ENCODE assay signal across 1 cellular context in genomic region chr2:15766303-15766861, GRCh38.
TF ChIP-seq lines count a peak whose summit lies in the region.

No MANE protein-coding gene starts in this region.

TF ChIP-seq in HepG2, 621 proteins besides CTCF, POLR2A, EP300 and RAD21 (continued from another document and continues in another):
- no peak for TF ChIP-seq ZBTB37 (CRISPR knock-in tag; IDR thresholded peaks at IDR 0.05)
- TF ChIP-seq, protein P1, sequence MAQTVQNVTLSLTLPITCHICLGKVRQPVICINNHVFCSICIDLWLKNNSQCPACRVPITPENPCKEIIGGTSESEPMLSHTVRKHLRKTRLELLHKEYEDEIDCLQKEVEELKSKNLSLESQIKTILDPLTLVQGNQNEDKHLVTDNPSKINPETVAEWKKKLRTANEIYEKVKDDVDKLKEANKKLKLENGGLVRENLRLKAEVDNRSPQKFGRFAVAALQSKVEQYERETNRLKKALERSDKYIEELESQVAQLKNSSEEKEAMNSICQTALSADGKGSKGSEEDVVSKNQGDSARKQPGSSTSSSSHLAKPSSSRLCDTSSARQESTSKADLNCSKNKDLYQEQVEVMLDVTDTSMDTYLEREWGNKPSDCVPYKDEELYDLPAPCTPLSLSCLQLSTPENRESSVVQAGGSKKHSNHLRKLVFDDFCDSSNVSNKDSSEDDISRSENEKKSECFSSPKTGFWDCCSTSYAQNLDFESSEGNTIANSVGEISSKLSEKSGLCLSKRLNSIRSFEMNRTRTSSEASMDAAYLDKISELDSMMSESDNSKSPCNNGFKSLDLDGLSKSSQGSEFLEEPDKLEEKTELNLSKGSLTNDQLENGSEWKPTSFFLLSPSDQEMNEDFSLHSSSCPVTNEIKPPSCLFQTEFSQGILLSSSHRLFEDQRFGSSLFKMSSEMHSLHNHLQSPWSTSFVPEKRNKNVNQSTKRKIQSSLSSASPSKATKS (CRISPR knock-in tag; IDR thresholded peaks at IDR 0.05) = no peak
- TF ChIP-seq ATF1 (CRISPR knock-in tag; IDR thresholded peaks at IDR 0.05) = no peak
- TF ChIP-seq ZNF550 (CRISPR knock-in tag; IDR thresholded peaks at IDR 0.05; ENCODE audit: borderline replicate concordance) = no peak
- peak; percentile 51; the same call in 1 of the 2 replicates for TF ChIP-seq THAP9 (CRISPR knock-in tag; IDR thresholded peaks at IDR 0.05; ENCODE audit: borderline replicate concordance)
- peak; percentile 97 for TF ChIP-seq BCL6 (CRISPR knock-in tag; IDR thresholded peaks at IDR 0.05)
- TF ChIP-seq HNRNPL (IDR thresholded peaks at IDR 0.05; ENCODE audit: low read depth, low read length) = peak; percentile 78; the same call in 1 of the 2 replicates
- TF ChIP-seq SUZ12 (IDR thresholded peaks at IDR 0.05; ENCODE audit: low read depth, low read length) = no peak
- TF ChIP-seq DR1 (CRISPR knock-in tag; IDR thresholded peaks at IDR 0.05) = no peak; the same call in 1 of the 2 replicates
- no peak for TF ChIP-seq TGIF2 (CRISPR knock-in tag; IDR thresholded peaks at IDR 0.05)
- peak; percentile 34 for TF ChIP-seq YY1 (IDR thresholded peaks at IDR 0.05; ENCODE audit: insufficient read depth, insufficient replicate concordance, low read depth, low read length)
- TF ChIP-seq MED1 (CRISPR knock-in tag; IDR thresholded peaks at IDR 0.05) = peak; percentile 82
- 0 out of 2 replicates have a peak, but pooled peaks have one; percentile 54 for TF ChIP-seq KAT8 (CRISPR knock-in tag; IDR thresholded peaks at IDR 0.05)
- TF ChIP-seq ZNF563 (CRISPR knock-in tag; IDR thresholded peaks at IDR 0.05) = no peak
- no peak for TF ChIP-seq ZNF431 (CRISPR knock-in tag; IDR thresholded peaks at IDR 0.05; ENCODE audit: borderline replicate concordance, low read depth)
- no peak; the same call in 1 of the 2 replicates for TF ChIP-seq HIC2 (CRISPR knock-in tag; IDR thresholded peaks at IDR 0.05; ENCODE audit: low read depth)
- TF ChIP-seq GTF2F1 (IDR thresholded peaks at IDR 0.05; ENCODE audit: low read length) = no peak
- TF ChIP-seq GFI1 (CRISPR knock-in tag; IDR thresholded peaks at IDR 0.05; ENCODE audit: borderline replicate concordance) = peak; percentile 100
- no peak for TF ChIP-seq ZFP36L2 (CRISPR knock-in tag; IDR thresholded peaks at IDR 0.05)
- TF ChIP-seq YEATS4 (CRISPR knock-in tag; IDR thresholded peaks at IDR 0.05; ENCODE audit: borderline replicate concordance) = no peak
- TF ChIP-seq, protein P2, sequence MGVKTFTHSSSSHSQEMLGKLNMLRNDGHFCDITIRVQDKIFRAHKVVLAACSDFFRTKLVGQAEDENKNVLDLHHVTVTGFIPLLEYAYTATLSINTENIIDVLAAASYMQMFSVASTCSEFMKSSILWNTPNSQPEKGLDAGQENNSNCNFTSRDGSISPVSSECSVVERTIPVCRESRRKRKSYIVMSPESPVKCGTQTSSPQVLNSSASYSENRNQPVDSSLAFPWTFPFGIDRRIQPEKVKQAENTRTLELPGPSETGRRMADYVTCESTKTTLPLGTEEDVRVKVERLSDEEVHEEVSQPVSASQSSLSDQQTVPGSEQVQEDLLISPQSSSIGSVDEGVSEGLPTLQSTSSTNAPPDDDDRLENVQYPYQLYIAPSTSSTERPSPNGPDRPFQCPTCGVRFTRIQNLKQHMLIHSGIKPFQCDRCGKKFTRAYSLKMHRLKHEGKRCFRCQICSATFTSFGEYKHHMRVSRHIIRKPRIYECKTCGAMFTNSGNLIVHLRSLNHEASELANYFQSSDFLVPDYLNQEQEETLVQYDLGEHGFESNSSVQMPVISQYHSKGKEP (CRISPR knock-in tag; IDR thresholded peaks at IDR 0.05) = no peak
- TF ChIP-seq TFDP1 (CRISPR knock-in tag; IDR thresholded peaks at IDR 0.05; ENCODE audit: borderline replicate concordance) = peak; percentile 26; the same call in 1 of the 2 replicates
- peak; percentile 100 for TF ChIP-seq NR2F6 (IDR thresholded peaks at IDR 0.05)
- TF ChIP-seq NR2F6 (CRISPR knock-in tag; IDR thresholded peaks at IDR 0.05) = peak; percentile 100
- TF ChIP-seq MTF1 (CRISPR knock-in tag; IDR thresholded peaks at IDR 0.05) = no peak
- TF ChIP-seq ZNF83 (CRISPR knock-in tag; IDR thresholded peaks at IDR 0.05; ENCODE audit: borderline replicate concordance) = peak; percentile 27; the same call in 1 of the 2 replicates
- TF ChIP-seq SMARCE1 (IDR thresholded peaks at IDR 0.05; ENCODE audit: borderline replicate concordance) = no peak
- TF ChIP-seq, protein P3, sequence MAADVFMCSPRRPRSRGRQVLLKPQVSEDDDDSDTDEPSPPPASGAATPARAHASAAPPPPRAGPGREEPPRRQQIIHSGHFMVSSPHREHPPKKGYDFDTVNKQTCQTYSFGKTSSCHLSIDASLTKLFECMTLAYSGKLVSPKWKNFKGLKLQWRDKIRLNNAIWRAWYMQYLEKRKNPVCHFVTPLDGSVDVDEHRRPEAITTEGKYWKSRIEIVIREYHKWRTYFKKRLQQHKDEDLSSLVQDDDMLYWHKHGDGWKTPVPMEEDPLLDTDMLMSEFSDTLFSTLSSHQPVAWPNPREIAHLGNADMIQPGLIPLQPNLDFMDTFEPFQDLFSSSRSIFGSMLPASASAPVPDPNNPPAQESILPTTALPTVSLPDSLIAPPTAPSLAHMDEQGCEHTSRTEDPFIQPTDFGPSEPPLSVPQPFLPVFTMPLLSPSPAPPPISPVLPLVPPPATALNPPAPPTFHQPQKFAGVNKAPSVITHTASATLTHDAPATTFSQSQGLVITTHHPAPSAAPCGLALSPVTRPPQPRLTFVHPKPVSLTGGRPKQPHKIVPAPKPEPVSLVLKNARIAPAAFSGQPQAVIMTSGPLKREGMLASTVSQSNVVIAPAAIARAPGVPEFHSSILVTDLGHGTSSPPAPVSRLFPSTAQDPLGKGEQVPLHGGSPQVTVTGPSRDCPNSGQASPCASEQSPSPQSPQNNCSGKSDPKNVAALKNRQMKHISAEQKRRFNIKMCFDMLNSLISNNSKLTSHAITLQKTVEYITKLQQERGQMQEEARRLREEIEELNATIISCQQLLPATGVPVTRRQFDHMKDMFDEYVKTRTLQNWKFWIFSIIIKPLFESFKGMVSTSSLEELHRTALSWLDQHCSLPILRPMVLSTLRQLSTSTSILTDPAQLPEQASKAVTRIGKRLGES (CRISPR knock-in tag; IDR thresholded peaks at IDR 0.05; ENCODE audit: borderline replicate concordance) = no peak
- peak; percentile 62; the same call in 1 of the 2 replicates for TF ChIP-seq JUN (CRISPR knock-in tag; IDR thresholded peaks at IDR 0.05)
- TF ChIP-seq ZSCAN31 (CRISPR knock-in tag; IDR thresholded peaks at IDR 0.05; ENCODE audit: low read depth) = peak; percentile 45; the same call in 1 of the 2 replicates
- 0 out of 2 replicates have a peak, but pooled peaks have one; percentile 32 for TF ChIP-seq ZNF670 (CRISPR knock-in tag; IDR thresholded peaks at IDR 0.05; ENCODE audit: borderline replicate concordance)
- TF ChIP-seq ZFP41 (CRISPR knock-in tag; IDR thresholded peaks at IDR 0.05; ENCODE audit: borderline replicate concordance) = no peak
- TF ChIP-seq ZNF546 (CRISPR knock-in tag; conservative IDR thresholded peaks at IDR 0.05) = 0 out of 2 replicates have a peak, but pooled peaks have one; percentile 38
- peak; percentile 68; the same call in 1 of the 2 replicates for TF ChIP-seq HNF4G (IDR thresholded peaks at IDR 0.05; ENCODE audit: borderline replicate concordance, low read depth, low read length)
- peak; percentile 69; the same call in 1 of the 2 replicates for TF ChIP-seq HNF4G (CRISPR knock-in tag; IDR thresholded peaks at IDR 0.05; ENCODE audit: borderline replicate concordance, low read depth)
- no peak for TF ChIP-seq ZNF800 (CRISPR knock-in tag; IDR thresholded peaks at IDR 0.05)
- no peak; the same call in 1 of the 2 replicates for TF ChIP-seq TP53 (CRISPR knock-in tag; conservative IDR thresholded peaks at IDR 0.05)
- TF ChIP-seq HOXA3 (CRISPR knock-in tag; IDR thresholded peaks at IDR 0.05) = no peak; the same call in 1 of the 2 replicates
- TF ChIP-seq ZNF12 (CRISPR knock-in tag; IDR thresholded peaks at IDR 0.05) = no peak
- no peak for TF ChIP-seq IKZF4 (CRISPR knock-in tag; IDR thresholded peaks at IDR 0.05; ENCODE audit: borderline replicate concordance, low read depth, not compliant biosample characterization)
- no peak for TF ChIP-seq ZBTB3 (CRISPR knock-in tag; IDR thresholded peaks at IDR 0.05; ENCODE audit: borderline replicate concordance, low read depth)
- TF ChIP-seq NRL (CRISPR knock-in tag; IDR thresholded peaks at IDR 0.05; ENCODE audit: borderline replicate concordance) = no peak; the same call in 1 of the 2 replicates
- TF ChIP-seq ZNF326 (CRISPR knock-in tag; IDR thresholded peaks at IDR 0.05; ENCODE audit: borderline replicate concordance) = no peak
- no peak for TF ChIP-seq NPAS2 (CRISPR knock-in tag; IDR thresholded peaks at IDR 0.05; ENCODE audit: borderline replicate concordance)
- TF ChIP-seq U2AF2 (IDR thresholded peaks at IDR 0.05; ENCODE audit: low read depth, low read length) = no peak
- no peak for TF ChIP-seq RELA (CRISPR knock-in tag; IDR thresholded peaks at IDR 0.05)
- peak; percentile 83 for TF ChIP-seq SOX13 (IDR thresholded peaks at IDR 0.05)
- peak in 1 of 2 experiments; percentile 93; a peak in 2 of 4 replicates for TF ChIP-seq SOX13 (CRISPR knock-in tag; conservative IDR thresholded peaks at IDR 0.05 in 1 of 2, IDR thresholded peaks at IDR 0.05 in 1 of 2)
- no peak for TF ChIP-seq ZNF446 (CRISPR knock-in tag; IDR thresholded peaks at IDR 0.05)
- peak; percentile 86 for TF ChIP-seq ZBTB7B (CRISPR knock-in tag; IDR thresholded peaks at IDR 0.05)
- TF ChIP-seq JARID2 (CRISPR knock-in tag; IDR thresholded peaks at IDR 0.05; ENCODE audit: insufficient replicate concordance) = peak; percentile 80
- peak; percentile 74 for TF ChIP-seq KDM2A (CRISPR knock-in tag; IDR thresholded peaks at IDR 0.05; ENCODE audit: borderline replicate concordance, low read depth)
- TF ChIP-seq NAIF1 (CRISPR knock-in tag; IDR thresholded peaks at IDR 0.05; ENCODE audit: borderline replicate concordance) = no peak
- TF ChIP-seq ZNF44 (CRISPR knock-in tag; IDR thresholded peaks at IDR 0.05) = 0 out of 2 replicates have a peak, but pooled peaks have one; percentile 62
- TF ChIP-seq GTF3A (CRISPR knock-in tag; conservative IDR thresholded peaks at IDR 0.05) = no peak
- peak; percentile 97 for TF ChIP-seq ISL2 (CRISPR knock-in tag; IDR thresholded peaks at IDR 0.05)
- TF ChIP-seq ZNF24 (IDR thresholded peaks at IDR 0.05) = no peak
